9 cellular contexts compared by ENCODE assay signal in genomic region chr21:43854773-43855633, GRCh38. TPM values are rescaled to one million over a fixed set of nuclear protein-coding genes. Genes with fewer than 3 reads are reported as not detected.
DNase-seq lines count a peak whose midpoint lies in the region; FAIRE-seq and TF ChIP-seq lines count a peak whose summit lies in the region.
"Had no signal": no experiment of that assay in that cellular context is flagged by ENCODE, and none has a peak within 500 bp of the region (broad histone marks: within the 10 kb centered on the region; RNA-seq: fewer than 3 reads in every experiment).

No MANE protein-coding gene starts in this region.

- TF ChIP-seq CTCF in BE2C (IDR thresholded peaks at IDR 0.05; ENCODE audit: low read depth, low read length) (no peak), coronary artery (IDR thresholded peaks at IDR 0.05) (no peak), colonic mucosa (IDR thresholded peaks at IDR 0.05) (no peak)

- H3K27ac Mint-ChIP-seq in dendritic cell treated with granulocyte-macrophage colony-stimulating factor and Interleukin-4, amounts not matched to agents 40 ng/mL and 50 ng/mL, for 4 days, result peak overlapping the region; percentile 96

- H3K36me3 Mint-ChIP-seq in dendritic cell treated with granulocyte-macrophage colony-stimulating factor and Interleukin-4, amounts not matched to agents 40 ng/mL and 50 ng/mL, for 4 days (ENCODE audit: low read depth), result peaks cover 8% of the 10 kb centered on the region

- DNase-seq in CMK (ENCODE audit: low read depth) (peak; percentile 87), GM19239 (ENCODE audit: insufficient read length, low spot score) (peak; percentile 71), Karpas-422 (peak; percentile 47), BE2C (no peak), coronary artery (ENCODE audit: low spot score) (no peak), medulla oblongata (ENCODE audit: extremely low spot score) (no peak), colonic mucosa (no peak)
- DNase-seq: NCI-H1417 treated with DMSO at 0.1 percent for 48 hours had no signal

- H3K36me3 ChIP-seq in Karpas-422 (ENCODE audit: insufficient read depth, low read length) (no peaks in the 10 kb centered on the region), BE2C (no peaks in the 10 kb centered on the region), colonic mucosa (no peaks in the 10 kb centered on the region)

- H3K4me3 Mint-ChIP-seq in dendritic cell treated with granulocyte-macrophage colony-stimulating factor and Interleukin-4, amounts not matched to agents 40 ng/mL and 50 ng/mL, for 4 days, result peak overlapping the region; percentile 68

- no peak overlapping the region for H3K9ac ChIP-seq in Karpas-422 (ENCODE audit: low read length)
- no peak overlapping the region for H3K9ac ChIP-seq in colonic mucosa (ENCODE audit: low read depth in 2 of 2, low read length in 2 of 2)

- peak; percentile 75 for FAIRE-seq in GM19239 (lab: Jason Lieb, UNC)

- H3K9me2 ChIP-seq in Karpas-422 (replicated peaks; ENCODE audit: insufficient read depth, low read length), result no peaks in the 10 kb centered on the region

- H3K4me3 ChIP-seq in Karpas-422 (ENCODE audit: low read length), result no peak overlapping the region
- H3K4me3 ChIP-seq in BE2C (ENCODE audit: low read depth, low read length), result no peak overlapping the region
- no peak overlapping the region for H3K4me3 ChIP-seq in coronary artery
- no peak overlapping the region for H3K4me3 ChIP-seq in colonic mucosa

- H3K9me3 Mint-ChIP-seq in dendritic cell treated with granulocyte-macrophage colony-stimulating factor and Interleukin-4, amounts not matched to agents 40 ng/mL and 50 ng/mL, for 4 days, result peaks cover 12% of the 10 kb centered on the region

- H3K4me1 ChIP-seq in Karpas-422 (ENCODE audit: low read length), result peaks cover 5% of the 10 kb centered on the region; the same call in 1 of the 2 replicates
- no peaks in the 10 kb centered on the region for H3K4me1 ChIP-seq in BE2C
- H3K4me1 ChIP-seq in colonic mucosa, result no peaks in the 10 kb centered on the region

- no peak overlapping the region for H2AFZ ChIP-seq in Karpas-422 (ENCODE audit: low read length)

- H4K20me1 ChIP-seq in Karpas-422 (ENCODE audit: insufficient read depth, low read depth, low read length), result no peaks in the 10 kb centered on the region

- H3K4me2 ChIP-seq in Karpas-422 (ENCODE audit: low read depth, low read length, poor library complexity, severe bottlenecking), result peak overlapping the region; percentile 10

- H3K27me3 ChIP-seq in Karpas-422 (ENCODE audit: low read length), result no peaks in the 10 kb centered on the region; the same call in 1 of the 2 replicates
- H3K27me3 ChIP-seq in BE2C, result no peaks in the 10 kb centered on the region
- no peaks in the 10 kb centered on the region for H3K27me3 ChIP-seq in colonic mucosa

- no peak overlapping the region for H3K27ac ChIP-seq in Karpas-422 (ENCODE audit: low read length)
- H3K27ac ChIP-seq in coronary artery, result no peak overlapping the region
- no peak overlapping the region for H3K27ac ChIP-seq in colonic mucosa

- intact Hi-C loops in dendritic cell treated with granulocyte-macrophage colony-stimulating factor and Interleukin-4, amounts not matched to agents 40 ng/mL and 50 ng/mL, for 4 days (cut with micrococcal nuclease), result loop anchor here (5.0 kb wide), 1 partner anchor 43 kb away; no protein-coding TSS in a partner anchor
- intact Hi-C loops in colonic mucosa (cut with DNase I), result no loop called here

- H3K79me2 ChIP-seq in Karpas-422 (ENCODE audit: low read length), result no peaks in the 10 kb centered on the region

- H3K4me1 Mint-ChIP-seq in dendritic cell treated with granulocyte-macrophage colony-stimulating factor and Interleukin-4, amounts not matched to agents 40 ng/mL and 50 ng/mL, for 4 days (ENCODE audit: low read depth), result peaks cover 75% of the 10 kb centered on the region

- H3K9me3 ChIP-seq in Karpas-422 (ENCODE audit: low read length), result no peaks in the 10 kb centered on the region
- no peaks in the 10 kb centered on the region for H3K9me3 ChIP-seq in BE2C
- no peaks in the 10 kb centered on the region for H3K9me3 ChIP-seq in colonic mucosa

- H3K27me3 Mint-ChIP-seq in dendritic cell treated with granulocyte-macrophage colony-stimulating factor and Interleukin-4, amounts not matched to agents 40 ng/mL and 50 ng/mL, for 4 days, result no peaks in the 10 kb centered on the region

RNA-seq across cellular contexts. Expression of gene AGPAT3, which starts 10.0 kb away (rescaled TPM):
- 29.0 and 42.2 TPM in 2 replicates for total RNA-seq in Karpas-422 (2014; rRNA removed; shearing (Covaris generic); ENCODE audit: low replicate concordance)
- 20.6 TPM for polyA plus RNA-seq in BE2C (2012; ENCODE audit: insufficient read depth, insufficient read length, low read depth)
- 100 to 1,000 TPM in 1 of 2 donors, 10 to 100 TPM in 1; 82.2 to 101 TPM for total RNA-seq in colonic mucosa

Comparison
In these comparisons a context has a peak if more than half of its experiments do, and no peak if none do; other contexts are left out.
1. DNase-seq: peak in CMK (single experiment), GM19239 (single experiment) and Karpas-422 (single experiment); none in BE2C (single experiment), coronary artery (single experiment), medulla oblongata (single experiment) and colonic mucosa (single experiment).